5 cellular contexts compared by ENCODE assay signal in genomic region chr14:85263916-85264315, GRCh38.
"Had no signal": no experiment of that assay in that cellular context is flagged by ENCODE, and none has a peak within 500 bp of the region (broad histone marks: within the 10 kb centered on the region; RNA-seq: fewer than 3 reads in every experiment).

No MANE protein-coding gene starts in this region.

- ATAC-seq: GM23338, K562 had no signal

- H3K4me3 ChIP-seq: GM23338, K562 had no signal

- DNase-seq: H9, HCEC 1CT, IMR-90 had no signal
